ENCODE assay signal across 28 cellular contexts in the genomic region with DNA sequence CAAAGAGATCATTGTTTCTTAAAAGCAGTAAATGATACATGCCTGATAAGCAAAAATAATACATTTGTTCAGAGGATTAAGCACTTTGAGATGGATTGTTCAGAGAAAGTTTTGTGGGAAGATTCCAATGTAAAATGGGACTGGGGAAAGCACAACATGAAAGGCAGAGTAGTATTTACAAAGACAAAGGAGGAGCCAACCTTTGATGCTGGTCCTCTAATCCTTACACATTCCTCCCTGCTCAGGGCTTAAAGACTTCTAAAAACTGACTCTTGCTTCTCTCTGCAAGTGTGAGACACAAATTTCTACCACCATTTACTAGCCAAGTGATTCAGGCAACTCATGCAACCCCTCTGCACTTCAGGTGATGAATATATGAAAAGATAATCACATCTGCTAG. TPM values are rescaled to one million over a fixed set of nuclear protein-coding genes. Genes with fewer than 3 reads are reported as not detected.
"Had no signal": no experiment of that assay in that cellular context is flagged by ENCODE, and none has a peak within 500 bp of the region (broad histone marks: within the 10 kb centered on the region; RNA-seq: fewer than 3 reads in every experiment).

No MANE protein-coding gene starts in this region.

- H3K36me3 Mint-ChIP-seq: activated naive CD8-positive, alpha-beta T cell treated with anti-CD3 and anti-CD28 coated beads, Interleukin-2, amount 10 ng/mL, durations not matched to agents 7 days and 5 days had no signal

- H3K4me1 Mint-ChIP-seq: activated CD4-positive, alpha-beta T cell treated with anti-CD3 and anti-CD28 coated beads for 36 hours; activated naive CD8-positive, alpha-beta T cell treated with anti-CD3 and anti-CD28 coated beads, Interleukin-2, amount 10 ng/mL, durations not matched to agents 7 days and 5 days had no signal

- ATAC-seq: activated CD4-positive, alpha-beta T cell treated with anti-CD3 and anti-CD28 coated beads for 36 hours; gastrocnemius medialis; left ventricle myocardium superior had no signal

- H3K36me3 ChIP-seq: colonic mucosa, esophagus squamous epithelium, gastrocnemius medialis, uterus had no signal

- H3K27ac ChIP-seq: colonic mucosa, esophagus squamous epithelium, gastrocnemius medialis, testis, uterus had no signal

- H3K4me3 Mint-ChIP-seq: activated CD4-positive, alpha-beta T cell treated with anti-CD3 and anti-CD28 coated beads for 36 hours; activated naive CD4-positive, alpha-beta T cell treated with anti-CD3 and anti-CD28 coated beads for 36 hours; activated naive CD8-positive, alpha-beta T cell treated with anti-CD3 and anti-CD28 coated beads, Interleukin-2, amount 10 ng/mL, durations not matched to agents 7 days and 5 days; endodermal cell; nephron progenitor cell had no signal

- H3K27me3 Mint-ChIP-seq: activated naive CD8-positive, alpha-beta T cell treated with anti-CD3 and anti-CD28 coated beads, Interleukin-2, amount 10 ng/mL, durations not matched to agents 7 days and 5 days had no signal

- H3K27ac Mint-ChIP-seq: activated CD4-positive, alpha-beta T cell treated with anti-CD3 and anti-CD28 coated beads for 36 hours; activated naive CD4-positive, alpha-beta T cell treated with anti-CD3 and anti-CD28 coated beads for 36 hours; activated naive CD8-positive, alpha-beta T cell treated with anti-CD3 and anti-CD28 coated beads, Interleukin-2, amount 10 ng/mL, durations not matched to agents 7 days and 5 days; endodermal cell; nephron progenitor cell; progenitor cell of endocrine pancreas had no signal

- H3K9me3 ChIP-seq: colonic mucosa, esophagus squamous epithelium, gastrocnemius medialis, testis, uterus had no signal

- DNase-seq: activated CD4-positive, alpha-beta T cell treated with anti-CD3 and anti-CD28 coated beads for 36 hours; activated CD4-positive, alpha-beta T cell treated with anti-CD3 and anti-CD28 coated beads, Interleukin-2, amount 50 U/mL, for 48 hours; activated effector memory CD4-positive, alpha-beta T cell treated with Interleukin-2 at 50 U/mL for 16 hours; activated naive CD4-positive, alpha-beta T cell treated with anti-CD3 and anti-CD28 coated beads for 36 hours; activated naive CD8-positive, alpha-beta T cell treated with anti-CD3 and anti-CD28 coated beads, Interleukin-2, amount 10 ng/mL, durations not matched to agents 7 days and 5 days; activated T-cell treated with anti-CD3 and anti-CD28 coated beads, Interleukin-2, amount 50 U/mL, for 48 hours; amniotic stem cell; colonic mucosa; endodermal cell; esophagus squamous epithelium; gastrocnemius medialis; hippocampal formation; left ventricle myocardium superior; mammary epithelial cell; nephron progenitor cell; retina; stimulated activated CD4-positive, alpha-beta T cell treated with anti-CD3 and anti-CD28 coated beads, Interleukin-2, amount 100 ng/mL, for 48 hours; stimulated activated CD8-positive, alpha-beta memory T cell treated with anti-CD3 and anti-CD28 coated beads, Interleukin-4, amount 100 ng/mL, for 48 hours; stimulated activated naive CD4-positive, alpha-beta T cell; testis; trophoblast cell; uterus had no signal

- H3K9me3 Mint-ChIP-seq: activated naive CD8-positive, alpha-beta T cell treated with anti-CD3 and anti-CD28 coated beads, Interleukin-2, amount 10 ng/mL, durations not matched to agents 7 days and 5 days; nephron progenitor cell had no signal

- H3K4me1 ChIP-seq: colonic mucosa, esophagus squamous epithelium, gastrocnemius medialis, testis, uterus had no signal

- H3K4me3 ChIP-seq: colonic mucosa, esophagus squamous epithelium, gastrocnemius medialis, testis, uterus had no signal

- FAIRE-seq: bronchial epithelial cell, islet of Langerhans had no signal

- H3K27me3 ChIP-seq: colonic mucosa, esophagus squamous epithelium, gastrocnemius medialis, testis, uterus had no signal

RNA-seq across cellular contexts. Expression of gene REG3G, which starts 47.2 kb away (rescaled TPM):
- total RNA-seq: activated CD4-positive, alpha-beta T cell treated with anti-CD3 and anti-CD28 coated beads for 36 hours; activated naive CD4-positive, alpha-beta T cell treated with anti-CD3 and anti-CD28 coated beads for 36 hours; activated naive CD8-positive, alpha-beta T cell treated with anti-CD3 and anti-CD28 coated beads, Interleukin-2, amount 10 ng/mL, durations not matched to agents 7 days and 5 days; bronchial epithelial cell; endodermal cell; esophagus squamous epithelium; gastrocnemius medialis; left ventricle myocardium superior; mammary epithelial cell; mononuclear cell; myocyte; osteocyte; progenitor cell of endocrine pancreas had no signal
- polyA plus RNA-seq: mammary epithelial cell had no signal
